ENCODE assay signal across 17 cellular contexts in the genomic region with DNA sequence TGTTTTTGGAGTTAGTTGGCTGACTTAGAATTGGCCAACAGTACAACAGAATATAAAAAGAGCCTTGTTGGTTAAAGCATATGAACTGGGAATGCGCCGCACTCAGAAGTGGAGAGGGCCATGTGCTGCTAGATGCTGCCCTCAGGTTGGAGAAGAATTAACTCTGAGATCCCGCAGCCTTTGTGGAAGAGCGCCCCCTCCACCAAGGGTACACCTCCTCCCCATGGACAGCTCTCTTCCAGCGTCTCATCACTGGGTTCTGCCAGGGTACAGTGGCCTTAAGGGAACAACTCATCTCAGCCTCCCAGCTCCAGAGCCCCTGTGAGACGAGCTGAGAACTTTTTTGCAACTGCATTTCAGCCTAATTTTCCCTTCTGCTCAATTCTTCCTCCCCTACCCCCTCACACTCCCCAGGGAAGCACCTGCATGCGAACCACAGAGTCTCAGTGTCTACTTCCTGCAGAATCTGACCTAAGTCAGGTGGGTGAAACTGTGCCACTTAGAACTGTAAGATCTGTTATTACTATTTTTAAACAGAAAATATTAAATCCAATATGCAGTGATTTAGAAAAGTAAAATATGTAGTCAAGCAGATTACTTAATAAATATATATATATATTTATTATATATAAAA.
"Had no signal": no experiment of that assay in that cellular context is flagged by ENCODE, and none has a peak within 500 bp of the region (broad histone marks: within the 10 kb centered on the region; RNA-seq: fewer than 3 reads in every experiment).

No MANE protein-coding gene starts in this region.

- H3K4me1 Mint-ChIP-seq: activated CD4-positive, alpha-beta T cell treated with anti-CD3 and anti-CD28 coated beads for 36 hours; brain had no signal

- H3K4me1 ChIP-seq: foreskin keratinocyte, left ventricle myocardium inferior, tibial nerve had no signal

- H3K27me3 ChIP-seq: foreskin keratinocyte, tibial nerve had no signal

- H3K36me3 ChIP-seq: left ventricle myocardium inferior, tibial nerve had no signal

- H3K27ac ChIP-seq: foreskin keratinocyte, left ventricle myocardium inferior, tibial nerve had no signal

- H3K4me3 Mint-ChIP-seq: activated CD4-positive, alpha-beta memory T cell treated with anti-CD3 and anti-CD28 coated beads for 36 hours; activated CD4-positive, alpha-beta T cell treated with anti-CD3 and anti-CD28 coated beads for 36 hours; brain; T-helper 2 cell treated with Interferon-gamma antibody and Interleukin-4, amounts not matched to agents 5 μg/mL and 100 μg/mL, for 36 hours had no signal

- H3K4me3 ChIP-seq: left ventricle myocardium inferior, tibial nerve had no signal

- H3K36me3 Mint-ChIP-seq: activated CD4-positive, alpha-beta memory T cell treated with anti-CD3 and anti-CD28 coated beads for 36 hours; brain had no signal

- H3K27ac Mint-ChIP-seq: activated CD4-positive, alpha-beta memory T cell treated with anti-CD3 and anti-CD28 coated beads for 36 hours; activated CD4-positive, alpha-beta T cell treated with anti-CD3 and anti-CD28 coated beads for 36 hours; brain; T-helper 2 cell treated with Interferon-gamma antibody and Interleukin-4, amounts not matched to agents 5 μg/mL and 100 μg/mL, for 36 hours had no signal

- H3K27me3 Mint-ChIP-seq: activated CD4-positive, alpha-beta memory T cell treated with anti-CD3 and anti-CD28 coated beads for 36 hours; activated CD4-positive, alpha-beta T cell treated with anti-CD3 and anti-CD28 coated beads for 36 hours; brain had no signal

- H3K9me3 Mint-ChIP-seq: T-helper 2 cell treated with Interferon-gamma antibody and Interleukin-4, amounts not matched to agents 5 μg/mL and 100 μg/mL, for 36 hours had no signal

- DNase-seq: activated CD4-positive, alpha-beta memory T cell treated with anti-CD3 and anti-CD28 coated beads for 36 hours; activated CD4-positive, alpha-beta T cell treated with anti-CD3 and anti-CD28 coated beads for 36 hours; activated naive CD4-positive, alpha-beta T cell; activated T-cell treated with anti-CD3 and anti-CD28 coated beads for 4 hours; anterior cingulate cortex; caudate nucleus; foreskin keratinocyte; hippocampal formation; left ventricle myocardium inferior; mammary epithelial cell; occipital lobe; stimulated activated CD4-positive, alpha-beta T cell treated with anti-CD3 and anti-CD28 coated beads, Interleukin-2, amount 100 ng/mL, for 24 hours; stimulated activated naive CD8-positive, alpha-beta T cell treated with anti-CD3 and anti-CD28 coated beads, Interleukin-15, Interleukin-2, amounts not matched to agents 100 U/mL and 50 U/mL, for 24 hours; substantia nigra had no signal
